ENCODE assay signal across 16 cellular contexts in the genomic region with DNA sequence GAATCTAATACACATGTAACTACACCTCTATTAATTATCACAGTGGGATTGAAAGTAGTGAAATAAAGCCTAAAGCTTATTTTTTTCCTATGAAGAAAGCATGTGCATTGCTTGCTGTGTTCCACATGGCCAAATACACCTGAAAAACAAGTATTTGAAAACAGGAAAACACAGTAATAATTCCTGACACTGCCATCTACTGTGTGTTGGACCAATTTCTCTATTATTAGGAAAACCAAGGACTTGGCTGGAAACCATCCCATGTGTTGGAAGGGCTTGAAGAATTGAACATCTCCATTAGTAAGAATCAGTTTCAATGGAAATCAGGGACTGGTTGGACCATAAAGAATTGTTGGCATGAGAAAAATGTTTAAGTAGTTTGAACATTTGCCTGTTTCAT.
A peak's percentile ranks its signal among the peaks of the same experiment; 100 is the strongest.
DNase-seq lines count a peak whose midpoint lies in the region; ATAC-seq, FAIRE-seq and TF ChIP-seq lines count a peak whose summit lies in the region.
"Had no signal": no experiment of that assay in that cellular context is flagged by ENCODE, and none has a peak within 500 bp of the region (broad histone marks: within the 10 kb centered on the region; RNA-seq: fewer than 3 reads in every experiment).

No MANE protein-coding gene starts in this region.

- no peak for TF ChIP-seq RAD21 in HepG2 (CRISPR knock-in tag; IDR thresholded peaks at IDR 0.05)

- H3K9me3 ChIP-seq in Karpas-422 (ENCODE audit: low read length) (no peaks in the 10 kb centered on the region), HepG2 (ENCODE audit: low read length) (0 out of 2 replicates have a peak, but pooled peaks cover 11% of the 10 kb centered on the region), small intestine (ENCODE audit: control insufficient read depth, low read depth) (no peaks in the 10 kb centered on the region)

- H3K4me3 ChIP-seq in AG10803 (ENCODE audit: low read length) (no peak overlapping the region), Karpas-422 (ENCODE audit: low read length) (no peak overlapping the region), HepG2 (replicated peaks in 1 of 3; ENCODE audit: insufficient read depth in 1 of 3, low read depth in 2 of 3, low read length in 3 of 3) (no peak overlapping the region), small intestine (ENCODE audit: low read depth in 1 of 2, low read length in 2 of 2) (no peak overlapping the region)
- H3K4me3 ChIP-seq: HAP-1 had no signal

- H4K20me1 ChIP-seq in Karpas-422 (ENCODE audit: insufficient read depth, low read depth, low read length) (no peaks in the 10 kb centered on the region), HepG2 (ENCODE audit: insufficient read depth, low read length) (no peaks in the 10 kb centered on the region)

- ATAC-seq in SK-N-SH treated with all-trans-retinoic acid at 6 μM for 48 hours: 0 out of 3 replicates have a peak, but pooled peaks have one; percentile 32
- peak; percentile 49; the same call in 2 of the 3 replicates for ATAC-seq in HepG2
- ATAC-seq: CD8-positive, alpha-beta T cell had no signal

- POLR2A ChIA-PET in HepG2 (lab: Yijun Ruan, JAX): no interaction called here

- H3K27ac ChIP-seq in Karpas-422 (ENCODE audit: low read length) (no peak overlapping the region), HepG2 (ENCODE audit: extremely low read length, insufficient read depth, low read length) (no peak overlapping the region), small intestine (ENCODE audit: low read depth in 1 of 2, low read length in 1 of 2) (no peak overlapping the region)

- BruUV-seq in HepG2 (replicated peaks; lab: Mats Ljungman, UMichigan): no TSS peak

- in situ Hi-C loops in HepG2 (cut with HindIII; ENCODE audit: extremely low pct_ligation_motif_present, low pct_unique_long_range_greater_than_20kb): loop anchor here (5.0 kb wide), 2 partner anchors 162 to 407 kb away; no protein-coding TSS in a partner anchor

- H3K79me2 ChIP-seq in Karpas-422 (ENCODE audit: low read length) (no peaks in the 10 kb centered on the region), HepG2 (ENCODE audit: insufficient read depth, low read length) (no peaks in the 10 kb centered on the region)

- H3K9me2 ChIP-seq in Karpas-422 (replicated peaks; ENCODE audit: insufficient read depth, low read length): no peaks in the 10 kb centered on the region

- intact Hi-C loops in HepG2 (cut with micrococcal nuclease; ENCODE audit: unreplicated experiment): loop anchor here (5.0 kb wide), 1 partner anchor 182 kb away; no protein-coding TSS in a partner anchor

- CTCF ChIA-PET in HepG2 (lab: Yijun Ruan, JAX; ENCODE audit: low intra/inter-chr PET ratio, low total read pairs): no interaction called here

- H3K36me3 ChIP-seq in Karpas-422 (ENCODE audit: insufficient read depth, low read length) (no peaks in the 10 kb centered on the region), HepG2 (replicated peaks in 1 of 2; ENCODE audit: control insufficient read depth in 1 of 2, insufficient read depth in 2 of 2, low read length in 2 of 2) (no peaks in the 10 kb centered on the region), small intestine (ENCODE audit: control insufficient read depth in 2 of 2, insufficient read depth in 2 of 2, low read length in 2 of 2) (no peaks in the 10 kb centered on the region)
- H3K36me3 ChIP-seq: HAP-1 had no signal

- DNase-seq in AG10803 (ENCODE audit: low read depth): no peak
- peak; percentile 14 for DNase-seq in Karpas-422
- no peak for DNase-seq in HepG2 (ENCODE audit: low spot score)
- no peak for DNase-seq in activated T-cell treated with anti-CD3 and anti-CD28 coated beads, Interleukin-2, amount 50 U/mL, for 1 hour
- no peak for DNase-seq in NCI-H345 (lab: John Stamatoyannopoulos, UW)
- DNase-seq in small intestine: no peak
- no peak for DNase-seq in NCI-H146 (lab: John Stamatoyannopoulos, UW)
- DNase-seq: ACHN; CD8-positive, alpha-beta T cell; NCI-H69; SIG-M5; SW 1271 had no signal

- H3K27me3 ChIP-seq in Karpas-422 (ENCODE audit: low read length): no peaks in the 10 kb centered on the region
- no peaks in the 10 kb centered on the region for H3K27me3 ChIP-seq in HepG2 (ENCODE audit: control insufficient read depth in 1 of 2, insufficient read depth in 2 of 2, low read length in 2 of 2)
- H3K27me3 ChIP-seq in small intestine (ENCODE audit: control insufficient read depth in 2 of 2, insufficient read depth in 2 of 2, low read length in 2 of 2): no peaks in the 10 kb centered on the region

- TF ChIP-seq EP300 in HepG2 (IDR thresholded peaks at IDR 0.05; ENCODE audit: low read depth in 2 of 2, low read length in 2 of 2) (no peak), HepG2 (CRISPR knock-in tag; IDR thresholded peaks at IDR 0.05; ENCODE audit: borderline replicate concordance) (no peak)

- no peak for TF ChIP-seq POLR2A in HepG2 (IDR thresholded peaks at IDR 0.05; ENCODE audit: insufficient read depth in 1 of 2, low read depth in 2 of 2, low read length in 2 of 2)

- no peak for FAIRE-seq in HepG2 (lab: Jason Lieb, UNC)
- FAIRE-seq in small intestine (lab: Jason Lieb, UNC): no peak
- FAIRE-seq: D721Med, RCC 7860 had no signal

- TF ChIP-seq CTCF in AG10803 (conservative IDR thresholded peaks at IDR 0.05; ENCODE audit: low read length) (peak; percentile 12; the same call in 1 of the 2 replicates), HepG2 (CRISPR knock-in tag; IDR thresholded peaks at IDR 0.05) (peak; percentile 24; the same call in 1 of the 2 replicates)

- no peak overlapping the region for H3K4me2 ChIP-seq in Karpas-422 (ENCODE audit: low read depth, low read length, poor library complexity, severe bottlenecking)
- H3K4me2 ChIP-seq in HepG2 (ENCODE audit: low read depth, low read length): no peak overlapping the region

- H2AFZ ChIP-seq in Karpas-422 (ENCODE audit: low read length) (no peak overlapping the region), HepG2 (ENCODE audit: low read length) (no peak overlapping the region)

- H3K9ac ChIP-seq in Karpas-422 (ENCODE audit: low read length) (no peak overlapping the region), HepG2 (ENCODE audit: insufficient read depth, low read depth, low read length) (no peak overlapping the region)

- H3K4me1 ChIP-seq in Karpas-422 (ENCODE audit: low read length) (no peaks in the 10 kb centered on the region), HepG2 (ENCODE audit: insufficient read depth, low read length) (peaks cover 12% of the 10 kb centered on the region), small intestine (ENCODE audit: control insufficient read depth in 2 of 2, insufficient read depth in 1 of 2, low read depth in 1 of 2, low read length in 1 of 2) (no peaks in the 10 kb centered on the region)
- H3K4me1 ChIP-seq: HAP-1 had no signal

TF ChIP-seq in SK-N-SH treated with all-trans-retinoic acid at 6 μM for 48 hours, 23 proteins besides CTCF, POLR2A, EP300 and RAD21 (continues in another document):
- TF ChIP-seq RARB (CRISPR knock-in tag; IDR thresholded peaks at IDR 0.05): no peak
- no peak for TF ChIP-seq ZNF70 (CRISPR knock-in tag; IDR thresholded peaks at IDR 0.05)
- no peak for TF ChIP-seq ISL1 (CRISPR knock-in tag; IDR thresholded peaks at IDR 0.05)
- TF ChIP-seq ZFP30 (CRISPR knock-in tag; IDR thresholded peaks at IDR 0.05): no peak
- TF ChIP-seq TCF4 (CRISPR knock-in tag; IDR thresholded peaks at IDR 0.05; ENCODE audit: borderline replicate concordance): no peak
- TF ChIP-seq POU6F1 (CRISPR knock-in tag; IDR thresholded peaks at IDR 0.05; ENCODE audit: borderline replicate concordance, low read depth): no peak
- no peak for TF ChIP-seq SNAI2 (CRISPR knock-in tag; IDR thresholded peaks at IDR 0.05)
- TF ChIP-seq ESRRG (CRISPR knock-in tag; IDR thresholded peaks at IDR 0.05): no peak
- no peak for TF ChIP-seq ZC3H10 (CRISPR knock-in tag; IDR thresholded peaks at IDR 0.05)
- no peak for TF ChIP-seq ZNF565 (CRISPR knock-in tag; conservative IDR thresholded peaks at IDR 0.05; ENCODE audit: low read depth)

TF ChIP-seq in HepG2, 621 proteins besides CTCF, POLR2A, EP300 and RAD21:
- no peak for TF ChIP-seq SRY (CRISPR knock-in tag; IDR thresholded peaks at IDR 0.05)
- peak; percentile 41 for TF ChIP-seq STAG1 (CRISPR knock-in tag; IDR thresholded peaks at IDR 0.05)
- no peak for TF ChIP-seq ZNF550 (CRISPR knock-in tag; IDR thresholded peaks at IDR 0.05; ENCODE audit: borderline replicate concordance)
- no peak for TF ChIP-seq CREB3 (CRISPR knock-in tag; IDR thresholded peaks at IDR 0.05)
